Comparison of ENCODE assay signal across 14 cellular contexts in the genomic region with DNA sequence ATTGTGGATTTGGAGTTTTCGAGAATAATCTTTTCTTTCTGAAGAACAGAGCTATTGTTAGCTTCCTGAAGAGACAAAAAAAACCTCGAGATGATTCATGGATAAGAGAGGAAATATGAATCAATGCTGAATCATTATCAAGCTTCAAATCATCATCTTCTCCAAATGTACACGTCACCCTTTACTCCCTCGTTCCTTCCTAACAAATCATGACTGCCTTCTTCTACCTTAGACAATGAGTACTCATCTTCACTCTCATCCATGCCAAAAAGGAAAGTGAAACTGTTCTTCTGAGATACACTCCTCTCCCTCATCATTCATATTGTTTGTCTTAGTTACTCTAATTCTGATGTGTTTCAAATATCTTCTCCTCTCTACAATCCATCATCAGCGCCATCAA.
DNase-seq lines count a peak whose midpoint lies in the region; ATAC-seq and FAIRE-seq lines count a peak whose summit lies in the region.
"Had no signal": no experiment of that assay in that cellular context is flagged by ENCODE, and none has a peak within 500 bp of the region (broad histone marks: within the 10 kb centered on the region; RNA-seq: fewer than 3 reads in every experiment).

No MANE protein-coding gene starts in this region.

- DNase-seq in RCC 7860 (ENCODE audit: low spot score) (peak; percentile 72), non-pigmented ciliary epithelial cell (ENCODE audit: low read depth) (peak; percentile 27), H4 (ENCODE audit: low spot score) (no peak), midbrain (lab: John Stamatoyannopoulos, UW) (no peak), GM19238 (ENCODE audit: insufficient read length, low spot score) (no peak)
- DNase-seq: activated CD4-positive, alpha-beta T cell treated with anti-CD3 and anti-CD28 coated beads, Interleukin-2, amount 50 U/mL, for 1 hour; DMS153; gastrocnemius medialis; NCI-H1436 treated with DMSO at 0.1 percent for 48 hours; Right ventricle myocardium superior; spleen had no signal

- ATAC-seq in GM18520 (IDR thresholded peaks at IDR 0.05; ENCODE audit: unreplicated experiment) (peak; percentile 45), HG02759 (IDR thresholded peaks at IDR 0.05; ENCODE audit: unreplicated experiment) (peak; percentile 73), HG02973 (IDR thresholded peaks at IDR 0.05; ENCODE audit: unreplicated experiment) (no peak)
- ATAC-seq: gastrocnemius medialis had no signal

- FAIRE-seq in RCC 7860 (lab: Jason Lieb, UNC): no peak

Comparison
In these comparisons a context has a peak if more than half of its experiments do, and no peak if none do; other contexts are left out.
1. DNase-seq: peak in RCC 7860 (single experiment) and non-pigmented ciliary epithelial cell (single experiment); none in H4 (single experiment), midbrain (single experiment) and GM19238 (single experiment).